ENCODE assay signal across 19 cellular contexts in genomic region chr7:24545215-24545614, GRCh38.
"Had no signal": no experiment of that assay in that cellular context is flagged by ENCODE, and none has a peak within 500 bp of the region (broad histone marks: within the 10 kb centered on the region; RNA-seq: fewer than 3 reads in every experiment).

No MANE protein-coding gene starts in this region.

- ATAC-seq: left ventricle myocardium superior; mucosa of descending colon; naive thymus-derived CD4-positive, alpha-beta T cell; natural killer cell treated with Interleukin-12 subunit alpha and Interleukin-12 subunit beta and Interleukin-15 and Interleukin-18, amount 100 ng/mL, for 72 hours; right lobe of liver; upper lobe of right lung had no signal

- H3K4me1 Mint-ChIP-seq: memory B cell; naive thymus-derived CD4-positive, alpha-beta T cell had no signal

- H3K4me3 Mint-ChIP-seq: memory B cell; naive thymus-derived CD4-positive, alpha-beta T cell; natural killer cell treated with Interleukin-12 subunit alpha and Interleukin-12 subunit beta and Interleukin-15 and Interleukin-18, amount 100 ng/mL, for 72 hours; stimulated activated naive CD8-positive, alpha-beta T cell treated with anti-CD3 and anti-CD28 coated beads, Interleukin-15, Interleukin-2, amounts not matched to agents 100 ng/mL and 50 ng/mL, for 24 hours had no signal

- H3K36me3 Mint-ChIP-seq: memory B cell; naive thymus-derived CD4-positive, alpha-beta T cell; natural killer cell treated with Interleukin-12 subunit alpha and Interleukin-12 subunit beta and Interleukin-15 and Interleukin-18, amount 100 ng/mL, for 72 hours had no signal

- DNase-seq: islet precursor cell; left ventricle myocardium superior; midbrain; mucosa of descending colon; naive thymus-derived CD4-positive, alpha-beta T cell; ovary; right lobe of liver; stimulated activated CD4-positive, alpha-beta T cell treated with anti-CD3 and anti-CD28 coated beads, Interleukin-1b, Interleukin-23, amount 100 ng/mL, for 48 hours; stimulated activated CD4-positive, alpha-beta T cell treated with anti-CD3 and anti-CD28 coated beads, Interleukin-2, amount 100 ng/mL, for 48 hours; stimulated activated CD4-positive, alpha-beta T cell treated with anti-CD3 and anti-CD28 coated beads, Interleukin-4, amount 100 ng/mL, for 4 hours; stimulated activated CD8-positive, alpha-beta memory T cell treated with anti-CD3 and anti-CD28 coated beads, Interleukin-4, amount 100 ng/mL, for 48 hours; stimulated activated naive CD4-positive, alpha-beta T cell; tibial artery; trophoblast cell; upper lobe of right lung had no signal

- H3K27ac Mint-ChIP-seq: memory B cell; naive thymus-derived CD4-positive, alpha-beta T cell; natural killer cell treated with Interleukin-12 subunit alpha and Interleukin-12 subunit beta and Interleukin-15 and Interleukin-18, amount 100 ng/mL, for 72 hours; progenitor cell of endocrine pancreas; stimulated activated naive CD8-positive, alpha-beta T cell treated with anti-CD3 and anti-CD28 coated beads, Interleukin-15, Interleukin-2, amounts not matched to agents 100 ng/mL and 50 ng/mL, for 24 hours had no signal

- H3K9me3 Mint-ChIP-seq: memory B cell; natural killer cell treated with Interleukin-12 subunit alpha and Interleukin-12 subunit beta and Interleukin-15 and Interleukin-18, amount 100 ng/mL, for 72 hours; stimulated activated naive CD8-positive, alpha-beta T cell treated with anti-CD3 and anti-CD28 coated beads, Interleukin-15, Interleukin-2, amounts not matched to agents 100 ng/mL and 50 ng/mL, for 24 hours had no signal

- H3K27me3 Mint-ChIP-seq: progenitor cell of endocrine pancreas had no signal
